In genomic region chr15:44102675-44103254, GRCh38 we compare ENCODE assay signal across 8 cellular contexts.
DNase-seq lines count a peak whose midpoint lies in the region; ATAC-seq, FAIRE-seq and TF ChIP-seq lines count a peak whose summit lies in the region.

No MANE protein-coding gene starts in this region.

- intact Hi-C loops in left ventricle myocardium superior (cut with micrococcal nuclease): no loop called here
- intact Hi-C loops in stomach (cut with DNase I; ENCODE audit: low total_unique reads): no loop called here

- ATAC-seq in left ventricle myocardium superior (peak; percentile 90), GM19467 (IDR thresholded peaks at IDR 0.05; ENCODE audit: unreplicated experiment) (no peak)

- TF ChIP-seq POLR2A in stomach (IDR thresholded peaks at IDR 0.05) (no peak), GM12891 (IDR thresholded peaks at IDR 0.05; ENCODE audit: low read depth, low read length) (no peak)

- TF ChIP-seq CTCF in stomach (IDR thresholded peaks at IDR 0.05): no peak

- H3K4me3 ChIP-seq in stomach: no peak overlapping the region

- no peaks in the 10 kb centered on the region for H3K27me3 ChIP-seq in stomach

- H3K9me3 ChIP-seq in stomach: no peaks in the 10 kb centered on the region

- TF ChIP-seq EP300 in stomach (IDR thresholded peaks at IDR 0.05): no peak

- peaks cover 0 to 17% (median 8%) of the 10 kb centered on the region in 4 donors for H3K4me1 ChIP-seq in stomach

- H3K36me3 ChIP-seq in stomach: no peaks in the 10 kb centered on the region

- FAIRE-seq in GM12891 (lab: Jason Lieb, UNC): no peak

- H3K27ac ChIP-seq in stomach: peak overlapping the region in 1 of 5 donors; percentile 1

- DNase-seq in HS-27A (ENCODE audit: low read depth): peak; percentile 90
- DNase-seq in amniotic epithelial cell (ENCODE audit: low read depth): peak; percentile 98
- DNase-seq in left ventricle myocardium superior: no peak
- DNase-seq in stomach: peak; percentile 34
- no peak for DNase-seq in NCI-H510A (lab: John Stamatoyannopoulos, UW)
- no peak for DNase-seq in GM12891 (ENCODE audit: insufficient read length, low spot score)
- no peak for DNase-seq in KG1 (lab: John Stamatoyannopoulos, UW)

TF ChIP-seq in GM12891, 5 proteins besides CTCF, POLR2A, EP300 and RAD21:
- TF ChIP-seq TAF1 (IDR thresholded peaks at IDR 0.05; ENCODE audit: low read depth, low read length) (no peak), SPI1 (IDR thresholded peaks at IDR 0.05; ENCODE audit: low read depth, low read length) (no peak), POLR2AphosphoS5 (IDR thresholded peaks at IDR 0.05; ENCODE audit: low read depth, low read length) (no peak), POU2F2 (IDR thresholded peaks at IDR 0.05; ENCODE audit: low read depth, low read length) (no peak), PAX5 (IDR thresholded peaks at IDR 0.05; ENCODE audit: insufficient read depth, low read length, severe bottlenecking) (no peak)
TF ChIP-seq in GM12891: peak in this region for 0.

Comparison
In these comparisons a context has a peak if more than half of its experiments do, and no peak if none do; other contexts are left out.
1. DNase-seq: peak in HS-27A (single experiment), amniotic epithelial cell (single experiment) and stomach (single experiment); none in left ventricle myocardium superior (single experiment), NCI-H510A (single experiment), GM12891 (single experiment) and KG1 (single experiment).